ENCODE assay signal across 14 cellular contexts in the genomic region with DNA sequence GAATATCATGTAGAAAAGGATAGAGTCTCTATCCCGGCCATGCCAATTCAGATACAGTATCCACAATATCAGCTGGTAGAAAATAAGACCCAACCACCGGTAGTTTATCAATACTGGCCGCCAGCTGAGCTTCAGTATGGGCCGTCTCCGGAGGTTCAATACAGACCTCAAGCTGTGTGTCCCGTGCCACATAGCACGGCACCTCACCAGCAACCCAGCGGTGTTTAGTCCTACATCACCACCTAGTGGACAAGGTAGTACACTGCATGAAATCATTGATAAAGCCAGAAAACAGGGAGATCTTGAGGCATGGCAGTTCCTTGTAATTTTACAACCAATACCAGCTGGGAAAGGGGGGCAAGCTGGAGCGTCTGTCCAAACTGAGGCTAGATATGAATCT. TPM values are rescaled to one million over a fixed set of nuclear protein-coding genes. Genes with fewer than 3 reads are reported as not detected.
"Had no signal": no experiment of that assay in that cellular context is flagged by ENCODE, and none has a peak within 500 bp of the region (broad histone marks: within the 10 kb centered on the region; RNA-seq: fewer than 3 reads in every experiment).

No MANE protein-coding gene starts in this region.

RNA-seq across cellular contexts. Expression of a gene that starts 7.5 kb away (rescaled TPM):
- total RNA-seq: activated B cell treated with CpG ODN at 0.5 μM for 24 hours; activated CD4-positive, alpha-beta memory T cell treated with anti-CD3 and anti-CD28 coated beads for 36 hours; activated CD4-positive, alpha-beta memory T cell treated with anti-CD3 and anti-CD28 coated beads, Interleukin-2, amount 10 ng/mL, durations not matched to agents 7 days and 5 days; activated CD4-positive, alpha-beta T cell treated with anti-CD3 and anti-CD28 coated beads for 36 hours; activated CD4-positive, alpha-beta T cell treated with anti-CD3 and anti-CD28 coated beads, Interleukin-2, amount 10 ng/mL, durations not matched to agents 24 days and 14 days; activated CD4-positive, alpha-beta T cell treated with anti-CD3 and anti-CD28 coated beads, Interleukin-2, amount 10 ng/mL, durations not matched to agents 7 days and 5 days; activated CD8-positive, alpha-beta memory T cell treated with anti-CD3 and anti-CD28 coated beads for 36 hours; activated CD8-positive, alpha-beta memory T cell treated with anti-CD3 and anti-CD28 coated beads, Interleukin-2, amount 10 ng/mL, durations not matched to agents 7 days and 5 days; activated CD8-positive, alpha-beta T cell treated with anti-CD3 and anti-CD28 coated beads for 36 hours; activated CD8-positive, alpha-beta T cell treated with anti-CD3 and anti-CD28 coated beads, Interleukin-2, amount 10 ng/mL, durations not matched to agents 7 days and 5 days; T-cell; T-helper 1 cell treated with Interleukin-12 subunit alpha and Interleukin-12 subunit beta and Interleukin-4 antibody, amounts not matched to agents 30 ng/mL and 1 ng/mL, for 36 hours; T-helper 17 cell; T-helper 2 cell treated with Interferon-gamma antibody and Interleukin-4, amounts not matched to agents 100 ng/mL and 5 ng/mL, for 36 hours had no signal

RNA-seq across cellular contexts. Expression of a gene that starts 17.2 kb away (rescaled TPM):
- total RNA-seq: activated B cell treated with CpG ODN at 0.5 μM for 24 hours; activated CD4-positive, alpha-beta memory T cell treated with anti-CD3 and anti-CD28 coated beads for 36 hours; activated CD4-positive, alpha-beta memory T cell treated with anti-CD3 and anti-CD28 coated beads, Interleukin-2, amount 10 ng/mL, durations not matched to agents 7 days and 5 days; activated CD4-positive, alpha-beta T cell treated with anti-CD3 and anti-CD28 coated beads for 36 hours; activated CD4-positive, alpha-beta T cell treated with anti-CD3 and anti-CD28 coated beads, Interleukin-2, amount 10 ng/mL, durations not matched to agents 24 days and 14 days; activated CD4-positive, alpha-beta T cell treated with anti-CD3 and anti-CD28 coated beads, Interleukin-2, amount 10 ng/mL, durations not matched to agents 7 days and 5 days; activated CD8-positive, alpha-beta memory T cell treated with anti-CD3 and anti-CD28 coated beads for 36 hours; activated CD8-positive, alpha-beta memory T cell treated with anti-CD3 and anti-CD28 coated beads, Interleukin-2, amount 10 ng/mL, durations not matched to agents 7 days and 5 days; activated CD8-positive, alpha-beta T cell treated with anti-CD3 and anti-CD28 coated beads for 36 hours; activated CD8-positive, alpha-beta T cell treated with anti-CD3 and anti-CD28 coated beads, Interleukin-2, amount 10 ng/mL, durations not matched to agents 7 days and 5 days; T-cell; T-helper 1 cell treated with Interleukin-12 subunit alpha and Interleukin-12 subunit beta and Interleukin-4 antibody, amounts not matched to agents 30 ng/mL and 1 ng/mL, for 36 hours; T-helper 17 cell; T-helper 2 cell treated with Interferon-gamma antibody and Interleukin-4, amounts not matched to agents 100 ng/mL and 5 ng/mL, for 36 hours had no signal

RNA-seq across cellular contexts. Expression of a gene that starts 37.1 kb away (rescaled TPM):
- total RNA-seq: activated B cell treated with CpG ODN at 0.5 μM for 24 hours; activated CD4-positive, alpha-beta memory T cell treated with anti-CD3 and anti-CD28 coated beads for 36 hours; activated CD4-positive, alpha-beta memory T cell treated with anti-CD3 and anti-CD28 coated beads, Interleukin-2, amount 10 ng/mL, durations not matched to agents 7 days and 5 days; activated CD4-positive, alpha-beta T cell treated with anti-CD3 and anti-CD28 coated beads for 36 hours; activated CD4-positive, alpha-beta T cell treated with anti-CD3 and anti-CD28 coated beads, Interleukin-2, amount 10 ng/mL, durations not matched to agents 24 days and 14 days; activated CD4-positive, alpha-beta T cell treated with anti-CD3 and anti-CD28 coated beads, Interleukin-2, amount 10 ng/mL, durations not matched to agents 7 days and 5 days; activated CD8-positive, alpha-beta memory T cell treated with anti-CD3 and anti-CD28 coated beads for 36 hours; activated CD8-positive, alpha-beta memory T cell treated with anti-CD3 and anti-CD28 coated beads, Interleukin-2, amount 10 ng/mL, durations not matched to agents 7 days and 5 days; activated CD8-positive, alpha-beta T cell treated with anti-CD3 and anti-CD28 coated beads for 36 hours; activated CD8-positive, alpha-beta T cell treated with anti-CD3 and anti-CD28 coated beads, Interleukin-2, amount 10 ng/mL, durations not matched to agents 7 days and 5 days; T-cell; T-helper 1 cell treated with Interleukin-12 subunit alpha and Interleukin-12 subunit beta and Interleukin-4 antibody, amounts not matched to agents 30 ng/mL and 1 ng/mL, for 36 hours; T-helper 17 cell; T-helper 2 cell treated with Interferon-gamma antibody and Interleukin-4, amounts not matched to agents 100 ng/mL and 5 ng/mL, for 36 hours had no signal

RNA-seq across cellular contexts. Expression of a gene that starts 43.3 kb away (rescaled TPM):
- total RNA-seq: activated B cell treated with CpG ODN at 0.5 μM for 24 hours; activated CD4-positive, alpha-beta memory T cell treated with anti-CD3 and anti-CD28 coated beads for 36 hours; activated CD4-positive, alpha-beta memory T cell treated with anti-CD3 and anti-CD28 coated beads, Interleukin-2, amount 10 ng/mL, durations not matched to agents 7 days and 5 days; activated CD4-positive, alpha-beta T cell treated with anti-CD3 and anti-CD28 coated beads for 36 hours; activated CD4-positive, alpha-beta T cell treated with anti-CD3 and anti-CD28 coated beads, Interleukin-2, amount 10 ng/mL, durations not matched to agents 24 days and 14 days; activated CD4-positive, alpha-beta T cell treated with anti-CD3 and anti-CD28 coated beads, Interleukin-2, amount 10 ng/mL, durations not matched to agents 7 days and 5 days; activated CD8-positive, alpha-beta memory T cell treated with anti-CD3 and anti-CD28 coated beads for 36 hours; activated CD8-positive, alpha-beta memory T cell treated with anti-CD3 and anti-CD28 coated beads, Interleukin-2, amount 10 ng/mL, durations not matched to agents 7 days and 5 days; activated CD8-positive, alpha-beta T cell treated with anti-CD3 and anti-CD28 coated beads for 36 hours; activated CD8-positive, alpha-beta T cell treated with anti-CD3 and anti-CD28 coated beads, Interleukin-2, amount 10 ng/mL, durations not matched to agents 7 days and 5 days; T-cell; T-helper 1 cell treated with Interleukin-12 subunit alpha and Interleukin-12 subunit beta and Interleukin-4 antibody, amounts not matched to agents 30 ng/mL and 1 ng/mL, for 36 hours; T-helper 17 cell; T-helper 2 cell treated with Interferon-gamma antibody and Interleukin-4, amounts not matched to agents 100 ng/mL and 5 ng/mL, for 36 hours had no signal

RNA-seq across cellular contexts. Expression of a gene that starts 45.3 kb away (rescaled TPM):
- total RNA-seq: activated B cell treated with CpG ODN at 0.5 μM for 24 hours; activated CD4-positive, alpha-beta memory T cell treated with anti-CD3 and anti-CD28 coated beads for 36 hours; activated CD4-positive, alpha-beta memory T cell treated with anti-CD3 and anti-CD28 coated beads, Interleukin-2, amount 10 ng/mL, durations not matched to agents 7 days and 5 days; activated CD4-positive, alpha-beta T cell treated with anti-CD3 and anti-CD28 coated beads for 36 hours; activated CD4-positive, alpha-beta T cell treated with anti-CD3 and anti-CD28 coated beads, Interleukin-2, amount 10 ng/mL, durations not matched to agents 24 days and 14 days; activated CD4-positive, alpha-beta T cell treated with anti-CD3 and anti-CD28 coated beads, Interleukin-2, amount 10 ng/mL, durations not matched to agents 7 days and 5 days; activated CD8-positive, alpha-beta memory T cell treated with anti-CD3 and anti-CD28 coated beads for 36 hours; activated CD8-positive, alpha-beta memory T cell treated with anti-CD3 and anti-CD28 coated beads, Interleukin-2, amount 10 ng/mL, durations not matched to agents 7 days and 5 days; activated CD8-positive, alpha-beta T cell treated with anti-CD3 and anti-CD28 coated beads for 36 hours; activated CD8-positive, alpha-beta T cell treated with anti-CD3 and anti-CD28 coated beads, Interleukin-2, amount 10 ng/mL, durations not matched to agents 7 days and 5 days; T-cell; T-helper 1 cell treated with Interleukin-12 subunit alpha and Interleukin-12 subunit beta and Interleukin-4 antibody, amounts not matched to agents 30 ng/mL and 1 ng/mL, for 36 hours; T-helper 17 cell; T-helper 2 cell treated with Interferon-gamma antibody and Interleukin-4, amounts not matched to agents 100 ng/mL and 5 ng/mL, for 36 hours had no signal
